In the genomic region with DNA sequence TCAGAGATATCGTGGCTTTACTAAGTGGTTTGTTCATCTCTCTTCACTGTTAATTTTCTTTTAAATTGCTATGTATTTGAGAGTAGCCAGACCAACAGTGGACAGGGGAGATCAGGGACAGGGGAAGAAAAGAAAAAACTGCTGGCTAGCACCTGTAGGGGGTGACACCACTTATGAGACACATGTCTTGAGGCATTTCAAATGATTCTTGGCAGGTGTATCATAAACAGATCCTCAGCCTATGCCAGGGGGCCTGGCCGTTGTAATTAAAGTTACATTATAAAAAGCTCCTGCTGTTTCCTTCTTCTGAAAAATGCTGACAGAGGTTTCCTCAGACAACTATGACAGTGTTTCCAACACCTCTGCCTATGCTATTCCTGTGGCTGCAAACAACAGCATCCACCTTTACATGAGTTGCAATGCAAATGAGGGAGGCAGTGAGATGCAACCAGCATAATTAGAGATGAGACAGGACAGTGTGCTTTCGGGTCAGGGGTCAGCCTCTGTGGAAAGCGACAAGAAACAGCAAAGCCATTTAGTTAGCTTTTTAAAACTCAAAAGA, we compare ENCODE assay signal across 26 cellular contexts.
DNase-seq lines count a peak whose midpoint lies in the region; ATAC-seq and TF ChIP-seq lines count a peak whose summit lies in the region.
"Had no signal": no experiment of that assay in that cellular context is flagged by ENCODE, and none has a peak within 500 bp of the region (broad histone marks: within the 10 kb centered on the region; RNA-seq: fewer than 3 reads in every experiment).

No MANE protein-coding gene starts in this region.

- no peak overlapping the region for H4K8ac ChIP-seq in IMR-90 (ENCODE audit: low read depth in 2 of 2, low read length in 2 of 2)
- no peak overlapping the region for H4K8ac ChIP-seq in mesenchymal stem cell (ENCODE audit: low read length)

- no peak overlapping the region for H3K14ac ChIP-seq in IMR-90 (replicated peaks; ENCODE audit: low read depth, low read length)
- H3K14ac ChIP-seq in mesenchymal stem cell (ENCODE audit: low read length in 2 of 2): no peak overlapping the region

- H4K5ac ChIP-seq in IMR-90 (ENCODE audit: low read depth, low read length): no peak overlapping the region

- H3K27me3 Mint-ChIP-seq in WTC11 (ENCODE audit: low read depth): peaks cover 32% of the 10 kb centered on the region
- H3K27me3 Mint-ChIP-seq: activated naive CD4-positive, alpha-beta T cell treated with anti-CD3 and anti-CD28 coated beads, Interleukin-2, amount 10 ng/mL, durations not matched to agents 7 days and 5 days had no signal

- no peak overlapping the region for H4K91ac ChIP-seq in IMR-90 (ENCODE audit: insufficient read depth, low read depth, low read length)
- H4K91ac ChIP-seq in mesenchymal stem cell (ENCODE audit: low read length): no peak overlapping the region

- no peak overlapping the region for H2BK20ac ChIP-seq in IMR-90 (ENCODE audit: low read depth, low read length)

- no peak overlapping the region for H3K56ac ChIP-seq in IMR-90 (ENCODE audit: extremely low read depth, insufficient read depth, low read length)

- H2AFZ ChIP-seq in IMR-90 (replicated peaks; ENCODE audit: low read length, poor library complexity) (no peak overlapping the region), mesenchymal stem cell (ENCODE audit: low read depth, low read length) (no peak overlapping the region)
- H2AFZ ChIP-seq: PC-9 had no signal

- H3K9ac ChIP-seq in IMR-90 (ENCODE audit: low read depth, low read length) (no peak overlapping the region), mesenchymal stem cell (ENCODE audit: low read length) (no peak overlapping the region)
- H3K9ac ChIP-seq: BLaER1 treated with 17β-estradiol and CSF1 and Interleukin-3, amounts not matched to agents 10 nM and 100 nM had no signal

- H2BK12ac ChIP-seq in mesenchymal stem cell (ENCODE audit: low read length in 2 of 2): no peak overlapping the region

- ATAC-seq in IMR-90 (ENCODE audit: low read depth): no peak
- ATAC-seq in WTC11: peak; percentile 90
- no peak for ATAC-seq in GM18519 (IDR thresholded peaks at IDR 0.05; ENCODE audit: low FRiP score, unreplicated experiment)
- no peak for ATAC-seq in HG03196 (IDR thresholded peaks at IDR 0.05; ENCODE audit: unreplicated experiment)
- ATAC-seq: esophagus mucosa, upper lobe of right lung had no signal

- H3K79me1 ChIP-seq in IMR-90 (ENCODE audit: low read depth in 1 of 2, low read length in 2 of 2) (no peaks in the 10 kb centered on the region), mesenchymal stem cell (replicated peaks; ENCODE audit: low read length, poor library complexity, severe bottlenecking) (no peaks in the 10 kb centered on the region)

- H3K18ac ChIP-seq in IMR-90 (ENCODE audit: low read depth, low read length): no peak overlapping the region
- H3K18ac ChIP-seq in mesenchymal stem cell (ENCODE audit: low read depth in 1 of 2, low read length in 2 of 2): no peak overlapping the region

- H3K4me3 ChIP-seq in IMR-90 (ENCODE audit: insufficient read depth, low read depth, low read length) (no peak overlapping the region), mesenchymal stem cell (ENCODE audit: insufficient read depth in 1 of 2, low read depth in 1 of 2, low read length in 2 of 2) (no peak overlapping the region)
- H3K4me3 ChIP-seq: BLaER1 treated with 17β-estradiol and CSF1 and Interleukin-3, amounts not matched to agents 10 nM and 100 nM; lung; PC-9; skin epidermis; upper lobe of right lung had no signal

- H3K23ac ChIP-seq in IMR-90 (ENCODE audit: low read depth, low read length) (no peak overlapping the region), mesenchymal stem cell (ENCODE audit: low read length in 2 of 2) (no peak overlapping the region)

- H3K4me1 ChIP-seq in IMR-90 (ENCODE audit: control insufficient read depth, insufficient read depth, low read length) (no peaks in the 10 kb centered on the region), mesenchymal stem cell (ENCODE audit: control insufficient read depth, insufficient read depth, low read depth, low read length) (no peaks in the 10 kb centered on the region)
- H3K4me1 ChIP-seq: BLaER1 treated with 17β-estradiol and CSF1 and Interleukin-3, amounts not matched to agents 10 nM and 100 nM; upper lobe of right lung had no signal

- no TSS peak for BruUV-seq in IMR-90 (replicated peaks; lab: Mats Ljungman, UMichigan)

- H3K36me3 Mint-ChIP-seq in WTC11: no peaks in the 10 kb centered on the region; the same call in 1 of the 2 replicates
- H3K36me3 Mint-ChIP-seq: activated naive CD4-positive, alpha-beta T cell treated with anti-CD3 and anti-CD28 coated beads, Interleukin-2, amount 10 ng/mL, durations not matched to agents 7 days and 5 days had no signal

- H3K36me3 ChIP-seq in IMR-90 (ENCODE audit: control insufficient read depth, insufficient read depth, low read length) (no peaks in the 10 kb centered on the region), mesenchymal stem cell (ENCODE audit: control insufficient read depth in 1 of 2, insufficient read depth in 2 of 2, low read depth in 1 of 2, low read length in 2 of 2) (no peaks in the 10 kb centered on the region)
- H3K36me3 ChIP-seq: BLaER1 treated with 17β-estradiol and CSF1 and Interleukin-3, amounts not matched to agents 10 nM and 100 nM; upper lobe of right lung had no signal

- intact Hi-C loops in IMR-90 (cut with micrococcal nuclease): no loop called here

- H3K9me1 ChIP-seq in IMR-90 (ENCODE audit: insufficient read depth, low read length): no peaks in the 10 kb centered on the region

- H2BK120ac ChIP-seq in IMR-90 (ENCODE audit: low read depth, low read length) (no peak overlapping the region), mesenchymal stem cell (ENCODE audit: low read depth, low read length) (no peak overlapping the region)

- peaks cover 4% of the 10 kb centered on the region for H3K9me3 ChIP-seq in IMR-90 (ENCODE audit: control insufficient read depth, insufficient read depth, low read length)
- H3K9me3 ChIP-seq in mesenchymal stem cell (ENCODE audit: control insufficient read depth, low read length): peaks cover 7% of the 10 kb centered on the region
- H3K9me3 ChIP-seq: upper lobe of right lung had no signal

- peak; percentile 26 for TF ChIP-seq CTCF in C4-2B (conservative IDR thresholded peaks at IDR 0.05)
- TF ChIP-seq CTCF in IMR-90 (conservative IDR thresholded peaks at IDR 0.05; ENCODE audit: low read depth, low read length): no peak
- no peak for TF ChIP-seq CTCF in WTC11 (IDR thresholded peaks at IDR 0.05)

- dilution Hi-C loops in IMR-90 (cut with HindIII; ENCODE audit: low sequenced_read_pairs, unreplicated experiment): no loop called here

- H3K4ac ChIP-seq in IMR-90 (ENCODE audit: low read depth, low read length) (no peak overlapping the region), mesenchymal stem cell (ENCODE audit: low read depth in 1 of 2, low read length in 2 of 2) (no peak overlapping the region)

- POLR2A ChIA-PET in IMR-90 (lab: Charles Lee; ENCODE audit: unreplicated experiment) (no interaction called here), WTC11 (lab: Charles Lee) (no interaction called here)

- H4K20me1 ChIP-seq in IMR-90 (ENCODE audit: insufficient read depth, low read length): no peaks in the 10 kb centered on the region
- H4K20me1 ChIP-seq: BLaER1 treated with 17β-estradiol and CSF1 and Interleukin-3, amounts not matched to agents 10 nM and 100 nM had no signal

- in situ Hi-C loops in IMR-90 (cut with MboI; ENCODE audit: low sequenced_read_pairs): no loop called here

- no peak overlapping the region for H2BK5ac ChIP-seq in IMR-90 (ENCODE audit: low read depth, low read length, poor library complexity, severe bottlenecking)
- H2BK5ac ChIP-seq in mesenchymal stem cell (ENCODE audit: low read depth, low read length, poor library complexity, severe bottlenecking): peak overlapping the region; percentile 25

- H2AK5ac ChIP-seq in IMR-90 (ENCODE audit: low read depth, low read length): no peak overlapping the region
- H2AK5ac ChIP-seq in mesenchymal stem cell (ENCODE audit: low read length, severe bottlenecking): no peak overlapping the region

- no peak overlapping the region for H3K27ac Mint-ChIP-seq in WTC11
- H3K27ac Mint-ChIP-seq: activated naive CD4-positive, alpha-beta T cell treated with anti-CD3 and anti-CD28 coated beads, Interleukin-2, amount 10 ng/mL, durations not matched to agents 7 days and 5 days; activated T-helper 1 cell treated with anti-CD3 and anti-CD28 coated beads, Interleukin-12 subunit alpha, Interleukin-12 subunit beta, Interleukin-2, Interleukin-4 antibody, amounts not matched to agents 30 ng/mL and 10 ng/mL and 1 ng/mL, durations not matched to agents 14 hours and 24 hours and 36 hours had no signal

- CTCF ChIA-PET in IMR-90 (lab: Yijun Ruan, JAX): no interaction called here
- CTCF ChIA-PET in WTC11 (lab: Charles Lee): interaction anchor here (1.0 kb wide), 1 partner anchor 27 kb away, joined by 3 read pairs; no protein-coding TSS in a partner anchor

- no peak overlapping the region for H3K4me3 Mint-ChIP-seq in WTC11
- H3K4me3 Mint-ChIP-seq: activated naive CD4-positive, alpha-beta T cell treated with anti-CD3 and anti-CD28 coated beads, Interleukin-2, amount 10 ng/mL, durations not matched to agents 7 days and 5 days; activated T-helper 1 cell treated with anti-CD3 and anti-CD28 coated beads, Interleukin-12 subunit alpha, Interleukin-12 subunit beta, Interleukin-2, Interleukin-4 antibody, amounts not matched to agents 30 ng/mL and 10 ng/mL and 1 ng/mL, durations not matched to agents 14 hours and 24 hours and 36 hours had no signal

- peaks cover 4% of the 10 kb centered on the region for H3K9me3 Mint-ChIP-seq in WTC11

- peaks cover 24% of the 10 kb centered on the region for H3K4me1 Mint-ChIP-seq in WTC11
- H3K4me1 Mint-ChIP-seq: activated naive CD4-positive, alpha-beta T cell treated with anti-CD3 and anti-CD28 coated beads, Interleukin-2, amount 10 ng/mL, durations not matched to agents 7 days and 5 days had no signal

- no peak for TF ChIP-seq POLR2A in IMR-90 (IDR thresholded peaks at IDR 0.05; ENCODE audit: low read depth, low read length)

- no peaks in the 10 kb centered on the region for H3K27me3 ChIP-seq in IMR-90 (ENCODE audit: control insufficient read depth, insufficient read depth, low read length)
- H3K27me3 ChIP-seq in mesenchymal stem cell (ENCODE audit: control insufficient read depth in 1 of 2, insufficient read depth in 1 of 2, low read length in 2 of 2): no peaks in the 10 kb centered on the region
- H3K27me3 ChIP-seq: BLaER1 treated with 17β-estradiol and CSF1 and Interleukin-3, amounts not matched to agents 10 nM and 100 nM; upper lobe of right lung had no signal

- WGBS in IMR-90 (ENCODE audit: extremely low coverage in 2 of 2, insufficient read length in 1 of 2), 2 experiments: 20% methylated on average over 1 of the region's 4 CpGs; no CpG with 5 or more reads in 1 of the 2 experiments
- 43% methylated on average over 3 of the region's 4 CpGs for WGBS in mesenchymal stem cell

- no peak overlapping the region for H3K27ac ChIP-seq in C4-2B
- H3K27ac ChIP-seq in IMR-90 (ENCODE audit: insufficient read depth, low read length): no peak overlapping the region
- no peak overlapping the region for H3K27ac ChIP-seq in mesenchymal stem cell (ENCODE audit: low read length, poor library complexity, severe bottlenecking)
- H3K27ac ChIP-seq: BLaER1 treated with 17β-estradiol and CSF1 and Interleukin-3, amounts not matched to agents 10 nM and 100 nM; PC-9; skin epidermis; upper lobe of right lung had no signal

- H2BK15ac ChIP-seq in IMR-90 (ENCODE audit: low read depth, low read length): no peak overlapping the region
- no peak overlapping the region for H2BK15ac ChIP-seq in mesenchymal stem cell (ENCODE audit: low read depth, poor library complexity, severe bottlenecking)

- no peak overlapping the region for H3K4me2 ChIP-seq in IMR-90 (ENCODE audit: low read depth, low read length)
- H3K4me2 ChIP-seq in mesenchymal stem cell (ENCODE audit: low read length, poor library complexity, severe bottlenecking): no peak overlapping the region
- H3K4me2 ChIP-seq: BLaER1 treated with 17β-estradiol and CSF1 and Interleukin-3, amounts not matched to agents 10 nM and 100 nM; PC-9 had no signal

- DNase-seq in IMR-90 (no peak), WTC11 (ENCODE audit: low spot score) (peak; percentile 12), mesenchymal stem cell (no peak), DMS53 treated with DMSO at 0.1 percent for 48 hours (lab: John Stamatoyannopoulos, UW; ENCODE audit: unreplicated experiment) (no peak)
- DNase-seq in stimulated activated naive CD4-positive, alpha-beta T cell (lab: John Stamatoyannopoulos, UW): no peak
- DNase-seq: activated naive CD4-positive, alpha-beta T cell treated with anti-CD3 and anti-CD28 coated beads, Interleukin-2, amount 10 ng/mL, durations not matched to agents 7 days and 5 days; amniotic stem cell; effector memory CD4-positive, alpha-beta T cell; foreskin melanocyte; hippocampal formation; KBM-7; NCI-H1694 treated with DMSO at 0.1 percent for 48 hours; NCI-H82; PC-9; Right ventricle myocardium superior; stimulated activated CD4-positive, alpha-beta T cell treated with anti-CD3 and anti-CD28 coated beads, Interleukin-1b, Interleukin-23, amount 100 ng/mL, for 48 hours; substantia nigra; upper lobe of right lung had no signal

- no peak overlapping the region for H2AK9ac ChIP-seq in IMR-90 (replicated peaks; ENCODE audit: low read depth, low read length, poor library complexity)

- TF ChIP-seq RAD21 in IMR-90 (IDR thresholded peaks at IDR 0.05; ENCODE audit: low read length): no peak
